8 cellular contexts compared by ENCODE assay signal in the genomic region with DNA sequence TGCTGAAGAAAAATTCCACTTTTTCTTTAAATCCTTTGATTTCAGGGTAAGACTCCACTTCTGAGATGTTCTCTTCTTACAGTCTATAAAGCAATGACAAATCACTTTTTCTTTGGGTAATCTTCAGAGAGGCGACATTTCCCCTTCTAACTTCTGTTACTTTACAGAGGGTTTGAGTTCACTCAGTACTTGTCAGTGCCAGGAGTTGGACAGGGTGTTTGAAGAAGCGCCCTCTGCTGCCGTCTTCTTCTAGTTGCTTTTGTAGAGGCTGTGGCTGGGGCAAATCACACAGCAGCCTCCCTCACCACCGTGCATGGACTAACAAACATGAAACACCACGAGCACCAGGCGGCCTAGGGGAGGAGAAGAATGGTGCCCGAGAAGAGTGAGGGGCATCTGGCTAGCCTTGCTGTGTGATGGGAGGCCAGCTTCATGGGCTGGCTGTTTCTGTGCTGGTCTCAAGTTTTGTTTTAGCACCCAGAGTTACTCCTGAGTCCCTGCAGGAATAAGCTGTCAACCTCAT. TPM values are rescaled to one million over a fixed set of nuclear protein-coding genes. Genes with fewer than 3 reads are reported as not detected.
DNase-seq lines count a peak whose midpoint lies in the region; ATAC-seq and TF ChIP-seq lines count a peak whose summit lies in the region.

Gene CD80 (minus strand): TSS at position 174 of the 523 bp plus-strand sequence. CDS start 1,886 bp downstream, outside the sequence.

- DNase-seq in DMS 273 treated with DMSO at 0.1 percent for 48 hours (lab: John Stamatoyannopoulos, UW) (peak; percentile 40), Peyer's patch (peak; percentile 50 to 91 (median 82)), heart left ventricle (peak; percentile 44 to 70 (median 46)), ovary (no peak)
- DNase-seq in activated T-helper 1 cell treated with anti-CD3 and anti-CD28 coated beads, Interleukin-12 subunit alpha, Interleukin-12 subunit beta, Interleukin-2, Interleukin-4 antibody, amounts not matched to agents 30 ng/mL and 10 ng/mL and 1 ng/mL, durations not matched to agents 14 hours and 24 hours and 36 hours (ENCODE audit: low spot score) = peak; percentile 67
- DNase-seq in stimulated activated CD4-positive, alpha-beta T cell treated with anti-CD3 and anti-CD28 coated beads, Interleukin-1b, Interleukin-23, amount 100 ng/mL, for 48 hours = peak; percentile 68

- TF ChIP-seq EP300 in ovary (IDR thresholded peaks at IDR 0.05) = no peak

- H3K27ac Mint-ChIP-seq in activated T-helper 1 cell treated with anti-CD3 and anti-CD28 coated beads, Interleukin-12 subunit alpha, Interleukin-12 subunit beta, Interleukin-2, Interleukin-4 antibody, amounts not matched to agents 30 ng/mL and 10 ng/mL and 1 ng/mL, durations not matched to agents 14 hours and 24 hours and 36 hours = peak within 1 kb of the TSS; percentile 88

- TF ChIP-seq CTCF in Peyer's patch (IDR thresholded peaks at IDR 0.05) = peak in 5 of 6 experiments; percentile 8 to 44 (median 38)
- peak in 5 of 12 donors; percentile 16 to 42 (median 26) for TF ChIP-seq CTCF in heart left ventricle (IDR thresholded peaks at IDR 0.05)
- no peak for TF ChIP-seq CTCF in ovary (IDR thresholded peaks at IDR 0.05)

- H3K27me3 ChIP-seq in Peyer's patch (no peaks in the 10 kb centered on the region), heart left ventricle (no peaks in the 10 kb centered on the region), ovary (no peaks in the 10 kb centered on the region)

- H3K9me3 ChIP-seq in Peyer's patch (no peaks in the 10 kb centered on the region), heart left ventricle (peaks cover 0 to 4% (median 0%) of the 10 kb centered on the region in 12 donors), ovary (no peaks in the 10 kb centered on the region)

- peaks cover 4% of the 10 kb centered on the region for H3K27me3 Mint-ChIP-seq in activated T-helper 1 cell treated with anti-CD3 and anti-CD28 coated beads, Interleukin-12 subunit alpha, Interleukin-12 subunit beta, Interleukin-2, Interleukin-4 antibody, amounts not matched to agents 30 ng/mL and 10 ng/mL and 1 ng/mL, durations not matched to agents 14 hours and 24 hours and 36 hours (ENCODE audit: insufficient read depth)

- TF ChIP-seq POLR2A in Peyer's patch (IDR thresholded peaks at IDR 0.05) = no peak
- TF ChIP-seq POLR2A in heart left ventricle (IDR thresholded peaks at IDR 0.05) = no peak
- TF ChIP-seq POLR2A in ovary (IDR thresholded peaks at IDR 0.05) = no peak

- peaks cover 73% of the 10 kb centered on the region for H3K4me1 Mint-ChIP-seq in activated T-helper 1 cell treated with anti-CD3 and anti-CD28 coated beads, Interleukin-12 subunit alpha, Interleukin-12 subunit beta, Interleukin-2, Interleukin-4 antibody, amounts not matched to agents 30 ng/mL and 10 ng/mL and 1 ng/mL, durations not matched to agents 14 hours and 24 hours and 36 hours (ENCODE audit: low read depth)

- H3K4me1 ChIP-seq in Peyer's patch = peaks cover 0 to 8% (median 3%) of the 10 kb centered on the region in 4 donors
- peaks cover 0 to 45% (median 6%) of the 10 kb centered on the region in 12 donors for H3K4me1 ChIP-seq in heart left ventricle
- no peaks in the 10 kb centered on the region for H3K4me1 ChIP-seq in ovary (ENCODE audit: insufficient read depth)

- H3K36me3 ChIP-seq in Peyer's patch (no peaks in the 10 kb centered on the region), heart left ventricle (no peaks in the 10 kb centered on the region), ovary (no peaks in the 10 kb centered on the region)

- H3K27ac ChIP-seq in Peyer's patch (peak within 1 kb of the TSS in 1 of 4 donors; percentile 55), heart left ventricle (peak within 1 kb of the TSS in 1 of 12 donors; percentile 88), ovary (no peak within 1 kb of the TSS)

- peaks cover 29% of the 10 kb centered on the region for H3K36me3 Mint-ChIP-seq in activated T-helper 1 cell treated with anti-CD3 and anti-CD28 coated beads, Interleukin-12 subunit alpha, Interleukin-12 subunit beta, Interleukin-2, Interleukin-4 antibody, amounts not matched to agents 30 ng/mL and 10 ng/mL and 1 ng/mL, durations not matched to agents 14 hours and 24 hours and 36 hours (ENCODE audit: low read depth)

- no peaks in the 10 kb centered on the region for H3K9me3 Mint-ChIP-seq in activated T-helper 1 cell treated with anti-CD3 and anti-CD28 coated beads, Interleukin-12 subunit alpha, Interleukin-12 subunit beta, Interleukin-2, Interleukin-4 antibody, amounts not matched to agents 30 ng/mL and 10 ng/mL and 1 ng/mL, durations not matched to agents 14 hours and 24 hours and 36 hours

- 34 to 45% (median 40%) methylated on average over 7 of the region's 7 CpGs for WGBS in heart left ventricle, 4 donors
- 32 to 45% (median 43%) methylated on average over 7 of the region's 7 CpGs for WGBS in ovary, 3 donors

- H3K4me3 ChIP-seq in Peyer's patch (peak within 1 kb of the TSS in 1 of 4 donors; percentile 22), heart left ventricle (peak within 1 kb of the TSS in 1 of 12 donors; percentile 45), ovary (no peak within 1 kb of the TSS)

- intact Hi-C loops in activated T-helper 1 cell treated with anti-CD3 and anti-CD28 coated beads, Interleukin-12 subunit alpha, Interleukin-12 subunit beta, Interleukin-2, Interleukin-4 antibody, amounts not matched to agents 30 ng/mL and 10 ng/mL and 1 ng/mL, durations not matched to agents 14 hours and 24 hours and 36 hours (cut with micrococcal nuclease) = loop anchor here (1.0 to 5.0 kb wide), 10 partner anchors 20 to 677 kb away; partner anchors contain the start of genes ADPRH, TEX55, TIMMDC1 and TMEM39A
- intact Hi-C loops in heart left ventricle (cut with DNase I) = no loop called here
- intact Hi-C loops in ovary (cut with DNase I) = no loop called here

- peak within 1 kb of the TSS; percentile 79 for H3K4me3 Mint-ChIP-seq in activated T-helper 1 cell treated with anti-CD3 and anti-CD28 coated beads, Interleukin-12 subunit alpha, Interleukin-12 subunit beta, Interleukin-2, Interleukin-4 antibody, amounts not matched to agents 30 ng/mL and 10 ng/mL and 1 ng/mL, durations not matched to agents 14 hours and 24 hours and 36 hours

- ATAC-seq in GM19372 (IDR thresholded peaks at IDR 0.05; ENCODE audit: low read depth, unreplicated experiment) (peak; percentile 47), HG03280 (IDR thresholded peaks at IDR 0.05; ENCODE audit: unreplicated experiment) (peak; percentile 54), heart left ventricle (peak in 3 of 4 donors; percentile 68 to 74 (median 73))

RNA-seq across cellular contexts. Expression of gene CD80, which starts in this region (rescaled TPM):
- 10 to 100 TPM in 1 of 4 donors, 1 to 10 TPM in 1, not detected in 2; 4.2 to 19.8 TPM for total RNA-seq in Peyer's patch
- total RNA-seq in activated T-helper 1 cell treated with anti-CD3 and anti-CD28 coated beads, Interleukin-12 subunit alpha, Interleukin-12 subunit beta, Interleukin-2, Interleukin-4 antibody, amounts not matched to agents 30 ng/mL and 10 ng/mL and 1 ng/mL, durations not matched to agents 14 hours and 24 hours and 36 hours = 18.1 and 19.5 TPM in 2 replicates
- 1 to 10 TPM in 1 of 9 donors, under 1 TPM in 5, not detected in 3; 0.22 to 4.4 (median 0.39) TPM for total RNA-seq in heart left ventricle
- under 1 TPM; 0.12 to 0.19 TPM for polyA plus RNA-seq in heart left ventricle
- under 1 TPM in 6 of 7 donors, not detected in 1; 0.11 to 0.60 (median 0.26) TPM for total RNA-seq in ovary
- under 1 TPM; 0.07 to 0.73 TPM for polyA plus RNA-seq in ovary

Comparison
In these comparisons a context has a peak if more than half of its experiments do, and no peak if none do; other contexts are left out.
1. DNase-seq: peak in DMS 273 treated with DMSO at 0.1 percent for 48 hours (single experiment), Peyer's patch (3 of 3), activated T-helper 1 cell treated with anti-CD3 and anti-CD28 coated beads, Interleukin-12 subunit alpha, Interleukin-12 subunit beta, Interleukin-2, Interleukin-4 antibody, amounts not matched to agents 30 ng/mL and 10 ng/mL and 1 ng/mL, durations not matched to agents 14 hours and 24 hours and 36 hours (single experiment), heart left ventricle (5 of 5) and stimulated activated CD4-positive, alpha-beta T cell treated with anti-CD3 and anti-CD28 coated beads, Interleukin-1b, Interleukin-23, amount 100 ng/mL, for 48 hours (single experiment); none in ovary (0 of 5).
2. CTCF ChIP-seq: peak in Peyer's patch (5 of 6); none in ovary (0 of 3).
3. Peak in every context shown above with its lines, with median percentiles within 50 percentile points of each other: ATAC-seq.